ENCODE assay signal across 24 cellular contexts in genomic region chr13:102836471-102836870, GRCh38.
"Had no signal": no experiment of that assay in that cellular context is flagged by ENCODE, and none has a peak within 500 bp of the region (broad histone marks: within the 10 kb centered on the region; RNA-seq: fewer than 3 reads in every experiment).

No MANE protein-coding gene starts in this region.

- DNase-seq: dermis blood vessel endothelial cell; dorsolateral prefrontal cortex; effector CD4-positive, alpha-beta T cell; effector memory CD4-positive, alpha-beta T cell; foreskin keratinocyte; heart left ventricle; hypothalamus; immature natural killer cell; islet precursor cell; left cardiac atrium; left lung; left ventricle myocardium superior; lower lobe of right lung; mesenchymal stem cell; mucosa of descending colon; naive B cell had no signal

- FAIRE-seq: colon, endothelial cell of umbilical vein, frontal cortex had no signal

- H3K9me3 Mint-ChIP-seq: immature natural killer cell, naive B cell had no signal

- H3K4me3 ChIP-seq: coronary artery, dorsolateral prefrontal cortex, esophagus muscularis mucosa, gastroesophageal sphincter, heart left ventricle, hepatocyte, left lung, lower lobe of right lung, mucosa of descending colon had no signal

- H3K4me1 ChIP-seq: esophagus muscularis mucosa, foreskin keratinocyte, gastroesophageal sphincter, heart left ventricle, left lung, lower lobe of right lung had no signal

- ATAC-seq: foreskin keratinocyte, gastroesophageal sphincter, heart left ventricle, left cardiac atrium, left lung, left ventricle myocardium superior, lower lobe of right lung, mucosa of descending colon had no signal

- H3K36me3 Mint-ChIP-seq: naive B cell had no signal

- H3K4me3 Mint-ChIP-seq: immature natural killer cell, mesothelial cell of epicardium, naive B cell had no signal

- H3K27me3 Mint-ChIP-seq: naive B cell had no signal

- H3K4me1 Mint-ChIP-seq: immature natural killer cell, mesothelial cell of epicardium, naive B cell had no signal

- H3K27me3 ChIP-seq: dorsolateral prefrontal cortex, esophagus muscularis mucosa, foreskin keratinocyte, gastroesophageal sphincter, heart left ventricle, hepatocyte, left lung had no signal

- H3K9me3 ChIP-seq: esophagus muscularis mucosa, gastroesophageal sphincter, heart left ventricle, left lung, lower lobe of right lung, mucosa of descending colon had no signal

- H3K27ac Mint-ChIP-seq: mesothelial cell of epicardium, naive B cell had no signal

- H3K27ac ChIP-seq: coronary artery, dorsolateral prefrontal cortex, esophagus muscularis mucosa, foreskin keratinocyte, gastroesophageal sphincter, heart left ventricle, hepatocyte, left lung, lower lobe of right lung had no signal
